1 cellular context compared by ENCODE assay signal in the genomic region with DNA sequence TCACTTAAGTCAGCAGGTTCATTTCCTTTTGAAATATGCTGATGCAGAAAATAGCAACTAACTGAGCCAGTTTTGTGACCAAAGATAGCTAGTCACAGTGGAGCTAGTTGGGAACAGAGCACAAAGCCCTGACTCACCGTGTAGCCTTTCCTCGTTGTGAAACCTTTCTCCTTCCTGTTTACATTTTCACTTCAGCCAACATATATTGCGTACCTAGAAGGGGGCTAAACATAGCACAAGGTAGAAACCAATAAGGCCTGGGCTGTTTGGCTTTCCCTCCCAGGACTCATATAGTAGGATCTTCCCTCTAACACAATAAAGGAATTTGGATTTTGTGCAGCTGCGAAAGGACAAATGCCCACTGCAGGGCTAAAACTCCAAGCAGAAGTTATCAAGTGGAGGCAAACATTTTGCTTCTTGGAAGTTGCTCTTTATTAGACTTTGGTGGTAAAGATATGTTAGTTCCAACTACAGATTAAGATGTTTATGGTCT.
A peak's percentile ranks its signal among the peaks of the same experiment; 100 is the strongest.
TF ChIP-seq lines count a peak whose summit lies in the region.

No MANE protein-coding gene starts in this region.

TF ChIP-seq in K562, 482 proteins besides CTCF, POLR2A, EP300 and RAD21 (continued from another document):
- TF ChIP-seq GABPB1 (CRISPR knock-in tag; IDR thresholded peaks at IDR 0.05) (peak; percentile 73; the same call in 1 of the 2 replicates), KLF13 (tag; IDR thresholded peaks at IDR 0.05; ENCODE audit: borderline replicate concordance, low read depth) (no peak), ATF7 (IDR thresholded peaks at IDR 0.05) (peak; percentile 50; the same call in 1 of the 2 replicates), ZEB2 (IDR thresholded peaks at IDR 0.05) (no peak), KAT7 (CRISPR knock-in tag; IDR thresholded peaks at IDR 0.05; ENCODE audit: borderline replicate concordance) (no peak), CBFA2T3 (IDR thresholded peaks at IDR 0.05) (no peak), MAFG (tag; conservative IDR thresholded peaks at IDR 0.05) (peak; percentile 97), ZNF766 (CRISPR knock-in tag; conservative IDR thresholded peaks at IDR 0.05) (0 out of 2 replicates have a peak, but pooled peaks have one; percentile 53), CXXC5 (CRISPR knock-in tag; IDR thresholded peaks at IDR 0.05) (no peak), SMARCC2 (IDR thresholded peaks at IDR 0.05; ENCODE audit: low read depth) (peak; percentile 54; the same call in 1 of the 2 replicates), POLR2H (tag; IDR thresholded peaks at IDR 0.05; ENCODE audit: low read depth) (no peak; the same call in 1 of the 2 replicates), ZNF57 (CRISPR knock-in tag; IDR thresholded peaks at IDR 0.05) (no peak), ZNF121 (CRISPR knock-in tag; conservative IDR thresholded peaks at IDR 0.05) (no peak), ARID1B (IDR thresholded peaks at IDR 0.05) (peak; percentile 70), ZNF436 (CRISPR knock-in tag; IDR thresholded peaks at IDR 0.05) (no peak), NCOA4 (IDR thresholded peaks at IDR 0.05; ENCODE audit: partially characterized antibody) (no peak), STAT5A (IDR thresholded peaks at IDR 0.05; ENCODE audit: borderline replicate concordance, low read length) (no peak), SMAD2 (IDR thresholded peaks at IDR 0.05; ENCODE audit: low read depth, low read length) (no peak), WHSC1 (IDR thresholded peaks at IDR 0.05; ENCODE audit: low read length) (no peak), ZC3H4 (CRISPR knock-in tag; IDR thresholded peaks at IDR 0.05; ENCODE audit: borderline replicate concordance) (no peak), BACH1 (tag; IDR thresholded peaks at IDR 0.05) (peak; percentile 76; the same call in 1 of the 2 replicates), TAF9B (IDR thresholded peaks at IDR 0.05; ENCODE audit: partially characterized antibody) (peak; percentile 28), DACH1 (IDR thresholded peaks at IDR 0.05; ENCODE audit: partially characterized antibody) (no peak), YBX1 (IDR thresholded peaks at IDR 0.05) (no peak), LEF1 (IDR thresholded peaks at IDR 0.05) (peak; percentile 81), MTA2 (IDR thresholded peaks at IDR 0.05; ENCODE audit: low read depth) (no peak), TAF7 (tag; IDR thresholded peaks at IDR 0.05) (no peak), NR3C1 (CRISPR knock-in tag; IDR thresholded peaks at IDR 0.05) (no peak), ZFPM2 (CRISPR knock-in tag; IDR thresholded peaks at IDR 0.05) (no peak), CBX1 (IDR thresholded peaks at IDR 0.05; ENCODE audit: low read depth) (no peak), CBX3 (IDR thresholded peaks at IDR 0.05; ENCODE audit: borderline replicate concordance in 1 of 2, low read length in 2 of 2) (peak in 1 of 2 experiments; percentile 81; a peak in 2 of 3 replicates), KLF6 (CRISPR knock-in tag; IDR thresholded peaks at IDR 0.05; ENCODE audit: borderline replicate concordance) (no peak)
- TF ChIP-seq, protein P1, sequence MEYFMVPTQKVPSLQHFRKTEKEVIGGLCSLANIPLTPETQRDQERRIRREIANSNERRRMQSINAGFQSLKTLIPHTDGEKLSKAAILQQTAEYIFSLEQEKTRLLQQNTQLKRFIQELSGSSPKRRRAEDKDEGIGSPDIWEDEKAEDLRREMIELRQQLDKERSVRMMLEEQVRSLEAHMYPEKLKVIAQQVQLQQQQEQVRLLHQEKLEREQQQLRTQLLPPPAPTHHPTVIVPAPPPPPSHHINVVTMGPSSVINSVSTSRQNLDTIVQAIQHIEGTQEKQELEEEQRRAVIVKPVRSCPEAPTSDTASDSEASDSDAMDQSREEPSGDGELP (CRISPR knock-in tag; IDR thresholded peaks at IDR 0.05; ENCODE audit: borderline replicate concordance): no peak
- TF ChIP-seq, protein P2, sequence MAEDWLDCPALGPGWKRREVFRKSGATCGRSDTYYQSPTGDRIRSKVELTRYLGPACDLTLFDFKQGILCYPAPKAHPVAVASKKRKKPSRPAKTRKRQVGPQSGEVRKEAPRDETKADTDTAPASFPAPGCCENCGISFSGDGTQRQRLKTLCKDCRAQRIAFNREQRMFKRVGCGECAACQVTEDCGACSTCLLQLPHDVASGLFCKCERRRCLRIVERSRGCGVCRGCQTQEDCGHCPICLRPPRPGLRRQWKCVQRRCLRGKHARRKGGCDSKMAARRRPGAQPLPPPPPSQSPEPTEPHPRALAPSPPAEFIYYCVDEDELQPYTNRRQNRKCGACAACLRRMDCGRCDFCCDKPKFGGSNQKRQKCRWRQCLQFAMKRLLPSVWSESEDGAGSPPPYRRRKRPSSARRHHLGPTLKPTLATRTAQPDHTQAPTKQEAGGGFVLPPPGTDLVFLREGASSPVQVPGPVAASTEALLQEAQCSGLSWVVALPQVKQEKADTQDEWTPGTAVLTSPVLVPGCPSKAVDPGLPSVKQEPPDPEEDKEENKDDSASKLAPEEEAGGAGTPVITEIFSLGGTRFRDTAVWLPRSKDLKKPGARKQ (CRISPR knock-in tag; IDR thresholded peaks at IDR 0.05): no peak
- TF ChIP-seq, protein P3, sequence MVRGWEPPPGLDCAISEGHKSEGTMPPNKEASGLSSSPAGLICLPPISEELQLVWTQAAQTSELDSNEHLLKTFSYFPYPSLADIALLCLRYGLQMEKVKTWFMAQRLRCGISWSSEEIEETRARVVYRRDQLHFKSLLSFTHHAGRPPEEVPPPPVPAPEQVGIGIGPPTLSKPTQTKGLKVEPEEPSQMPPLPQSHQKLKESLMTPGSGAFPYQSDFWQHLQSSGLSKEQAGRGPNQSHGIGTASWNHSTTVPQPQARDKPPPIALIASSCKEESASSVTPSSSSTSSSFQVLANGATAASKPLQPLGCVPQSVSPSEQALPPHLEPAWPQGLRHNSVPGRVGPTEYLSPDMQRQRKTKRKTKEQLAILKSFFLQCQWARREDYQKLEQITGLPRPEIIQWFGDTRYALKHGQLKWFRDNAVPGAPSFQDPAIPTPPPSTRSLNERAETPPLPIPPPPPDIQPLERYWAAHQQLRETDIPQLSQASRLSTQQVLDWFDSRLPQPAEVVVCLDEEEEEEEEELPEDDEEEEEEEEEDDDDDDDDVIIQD (CRISPR knock-in tag; IDR thresholded peaks at IDR 0.05): no peak
- TF ChIP-seq, protein P4, sequence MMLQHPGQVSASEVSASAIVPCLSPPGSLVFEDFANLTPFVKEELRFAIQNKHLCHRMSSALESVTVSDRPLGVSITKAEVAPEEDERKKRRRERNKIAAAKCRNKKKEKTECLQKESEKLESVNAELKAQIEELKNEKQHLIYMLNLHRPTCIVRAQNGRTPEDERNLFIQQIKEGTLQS (IDR thresholded peaks at IDR 0.05): peak; percentile 76
- TF ChIP-seq, protein P4 (CRISPR knock-in tag; conservative IDR thresholded peaks at IDR 0.05): no peak
- TF ChIP-seq, protein P5, sequence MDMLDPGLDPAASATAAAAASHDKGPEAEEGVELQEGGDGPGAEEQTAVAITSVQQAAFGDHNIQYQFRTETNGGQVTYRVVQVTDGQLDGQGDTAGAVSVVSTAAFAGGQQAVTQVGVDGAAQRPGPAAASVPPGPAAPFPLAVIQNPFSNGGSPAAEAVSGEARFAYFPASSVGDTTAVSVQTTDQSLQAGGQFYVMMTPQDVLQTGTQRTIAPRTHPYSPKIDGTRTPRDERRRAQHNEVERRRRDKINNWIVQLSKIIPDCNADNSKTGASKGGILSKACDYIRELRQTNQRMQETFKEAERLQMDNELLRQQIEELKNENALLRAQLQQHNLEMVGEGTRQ (CRISPR knock-in tag; IDR thresholded peaks at IDR 0.05): no peak
- TF ChIP-seq, protein P6, sequence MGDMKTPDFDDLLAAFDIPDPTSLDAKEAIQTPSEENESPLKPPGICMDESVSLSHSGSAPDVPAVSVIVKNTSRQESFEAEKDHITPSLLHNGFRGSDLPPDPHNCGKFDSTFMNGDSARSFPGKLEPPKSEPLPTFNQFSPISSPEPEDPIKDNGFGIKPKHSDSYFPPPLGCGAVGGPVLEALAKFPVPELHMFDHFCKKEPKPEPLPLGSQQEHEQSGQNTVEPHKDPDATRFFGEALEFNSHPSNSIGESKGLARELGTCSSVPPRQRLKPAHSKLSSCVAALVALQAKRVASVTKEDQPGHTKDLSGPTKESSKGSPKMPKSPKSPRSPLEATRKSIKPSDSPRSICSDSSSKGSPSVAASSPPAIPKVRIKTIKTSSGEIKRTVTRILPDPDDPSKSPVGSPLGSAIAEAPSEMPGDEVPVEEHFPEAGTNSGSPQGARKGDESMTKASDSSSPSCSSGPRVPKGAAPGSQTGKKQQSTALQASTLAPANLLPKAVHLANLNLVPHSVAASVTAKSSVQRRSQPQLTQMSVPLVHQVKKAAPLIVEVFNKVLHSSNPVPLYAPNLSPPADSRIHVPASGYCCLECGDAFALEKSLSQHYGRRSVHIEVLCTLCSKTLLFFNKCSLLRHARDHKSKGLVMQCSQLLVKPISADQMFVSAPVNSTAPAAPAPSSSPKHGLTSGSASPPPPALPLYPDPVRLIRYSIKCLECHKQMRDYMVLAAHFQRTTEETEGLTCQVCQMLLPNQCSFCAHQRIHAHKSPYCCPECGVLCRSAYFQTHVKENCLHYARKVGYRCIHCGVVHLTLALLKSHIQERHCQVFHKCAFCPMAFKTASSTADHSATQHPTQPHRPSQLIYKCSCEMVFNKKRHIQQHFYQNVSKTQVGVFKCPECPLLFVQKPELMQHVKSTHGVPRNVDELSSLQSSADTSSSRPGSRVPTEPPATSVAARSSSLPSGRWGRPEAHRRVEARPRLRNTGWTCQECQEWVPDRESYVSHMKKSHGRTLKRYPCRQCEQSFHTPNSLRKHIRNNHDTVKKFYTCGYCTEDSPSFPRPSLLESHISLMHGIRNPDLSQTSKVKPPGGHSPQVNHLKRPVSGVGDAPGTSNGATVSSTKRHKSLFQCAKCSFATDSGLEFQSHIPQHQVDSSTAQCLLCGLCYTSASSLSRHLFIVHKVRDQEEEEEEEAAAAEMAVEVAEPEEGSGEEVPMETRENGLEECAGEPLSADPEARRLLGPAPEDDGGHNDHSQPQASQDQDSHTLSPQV (IDR thresholded peaks at IDR 0.05): peak; percentile 85
- TF ChIP-seq, protein P7, sequence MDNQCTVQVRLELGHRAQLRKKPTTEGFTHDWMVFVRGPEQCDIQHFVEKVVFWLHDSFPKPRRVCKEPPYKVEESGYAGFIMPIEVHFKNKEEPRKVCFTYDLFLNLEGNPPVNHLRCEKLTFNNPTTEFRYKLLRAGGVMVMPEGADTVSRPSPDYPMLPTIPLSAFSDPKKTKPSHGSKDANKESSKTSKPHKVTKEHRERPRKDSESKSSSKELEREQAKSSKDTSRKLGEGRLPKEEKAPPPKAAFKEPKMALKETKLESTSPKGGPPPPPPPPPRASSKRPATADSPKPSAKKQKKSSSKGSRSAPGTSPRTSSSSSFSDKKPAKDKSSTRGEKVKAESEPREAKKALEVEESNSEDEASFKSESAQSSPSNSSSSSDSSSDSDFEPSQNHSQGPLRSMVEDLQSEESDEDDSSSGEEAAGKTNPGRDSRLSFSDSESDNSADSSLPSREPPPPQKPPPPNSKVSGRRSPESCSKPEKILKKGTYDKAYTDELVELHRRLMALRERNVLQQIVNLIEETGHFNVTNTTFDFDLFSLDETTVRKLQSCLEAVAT (IDR thresholded peaks at IDR 0.05): no peak
- TF ChIP-seq, protein P8, sequence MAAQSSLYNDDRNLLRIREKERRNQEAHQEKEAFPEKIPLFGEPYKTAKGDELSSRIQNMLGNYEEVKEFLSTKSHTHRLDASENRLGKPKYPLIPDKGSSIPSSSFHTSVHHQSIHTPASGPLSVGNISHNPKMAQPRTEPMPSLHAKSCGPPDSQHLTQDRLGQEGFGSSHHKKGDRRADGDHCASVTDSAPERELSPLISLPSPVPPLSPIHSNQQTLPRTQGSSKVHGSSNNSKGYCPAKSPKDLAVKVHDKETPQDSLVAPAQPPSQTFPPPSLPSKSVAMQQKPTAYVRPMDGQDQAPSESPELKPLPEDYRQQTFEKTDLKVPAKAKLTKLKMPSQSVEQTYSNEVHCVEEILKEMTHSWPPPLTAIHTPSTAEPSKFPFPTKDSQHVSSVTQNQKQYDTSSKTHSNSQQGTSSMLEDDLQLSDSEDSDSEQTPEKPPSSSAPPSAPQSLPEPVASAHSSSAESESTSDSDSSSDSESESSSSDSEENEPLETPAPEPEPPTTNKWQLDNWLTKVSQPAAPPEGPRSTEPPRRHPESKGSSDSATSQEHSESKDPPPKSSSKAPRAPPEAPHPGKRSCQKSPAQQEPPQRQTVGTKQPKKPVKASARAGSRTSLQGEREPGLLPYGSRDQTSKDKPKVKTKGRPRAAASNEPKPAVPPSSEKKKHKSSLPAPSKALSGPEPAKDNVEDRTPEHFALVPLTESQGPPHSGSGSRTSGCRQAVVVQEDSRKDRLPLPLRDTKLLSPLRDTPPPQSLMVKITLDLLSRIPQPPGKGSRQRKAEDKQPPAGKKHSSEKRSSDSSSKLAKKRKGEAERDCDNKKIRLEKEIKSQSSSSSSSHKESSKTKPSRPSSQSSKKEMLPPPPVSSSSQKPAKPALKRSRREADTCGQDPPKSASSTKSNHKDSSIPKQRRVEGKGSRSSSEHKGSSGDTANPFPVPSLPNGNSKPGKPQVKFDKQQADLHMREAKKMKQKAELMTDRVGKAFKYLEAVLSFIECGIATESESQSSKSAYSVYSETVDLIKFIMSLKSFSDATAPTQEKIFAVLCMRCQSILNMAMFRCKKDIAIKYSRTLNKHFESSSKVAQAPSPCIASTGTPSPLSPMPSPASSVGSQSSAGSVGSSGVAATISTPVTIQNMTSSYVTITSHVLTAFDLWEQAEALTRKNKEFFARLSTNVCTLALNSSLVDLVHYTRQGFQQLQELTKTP (IDR thresholded peaks at IDR 0.05; ENCODE audit: low read depth in 1 of 2, partially characterized antibody in 2 of 2): peak in 1 of 2 experiments; percentile 66
- TF ChIP-seq, protein P9, sequence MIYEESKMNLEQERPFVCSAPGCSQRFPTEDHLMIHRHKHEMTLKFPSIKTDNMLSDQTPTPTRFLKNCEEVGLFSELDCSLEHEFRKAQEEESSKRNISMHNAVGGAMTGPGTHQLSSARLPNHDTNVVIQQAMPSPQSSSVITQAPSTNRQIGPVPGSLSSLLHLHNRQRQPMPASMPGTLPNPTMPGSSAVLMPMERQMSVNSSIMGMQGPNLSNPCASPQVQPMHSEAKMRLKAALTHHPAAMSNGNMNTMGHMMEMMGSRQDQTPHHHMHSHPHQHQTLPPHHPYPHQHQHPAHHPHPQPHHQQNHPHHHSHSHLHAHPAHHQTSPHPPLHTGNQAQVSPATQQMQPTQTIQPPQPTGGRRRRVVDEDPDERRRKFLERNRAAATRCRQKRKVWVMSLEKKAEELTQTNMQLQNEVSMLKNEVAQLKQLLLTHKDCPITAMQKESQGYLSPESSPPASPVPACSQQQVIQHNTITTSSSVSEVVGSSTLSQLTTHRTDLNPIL (CRISPR knock-in tag; IDR thresholded peaks at IDR 0.05): no peak
- TF ChIP-seq, protein P10, sequence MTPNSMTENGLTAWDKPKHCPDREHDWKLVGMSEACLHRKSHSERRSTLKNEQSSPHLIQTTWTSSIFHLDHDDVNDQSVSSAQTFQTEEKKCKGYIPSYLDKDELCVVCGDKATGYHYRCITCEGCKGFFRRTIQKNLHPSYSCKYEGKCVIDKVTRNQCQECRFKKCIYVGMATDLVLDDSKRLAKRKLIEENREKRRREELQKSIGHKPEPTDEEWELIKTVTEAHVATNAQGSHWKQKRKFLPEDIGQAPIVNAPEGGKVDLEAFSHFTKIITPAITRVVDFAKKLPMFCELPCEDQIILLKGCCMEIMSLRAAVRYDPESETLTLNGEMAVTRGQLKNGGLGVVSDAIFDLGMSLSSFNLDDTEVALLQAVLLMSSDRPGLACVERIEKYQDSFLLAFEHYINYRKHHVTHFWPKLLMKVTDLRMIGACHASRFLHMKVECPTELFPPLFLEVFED (CRISPR knock-in tag; conservative IDR thresholded peaks at IDR 0.05): no peak
